In the genomic region with DNA sequence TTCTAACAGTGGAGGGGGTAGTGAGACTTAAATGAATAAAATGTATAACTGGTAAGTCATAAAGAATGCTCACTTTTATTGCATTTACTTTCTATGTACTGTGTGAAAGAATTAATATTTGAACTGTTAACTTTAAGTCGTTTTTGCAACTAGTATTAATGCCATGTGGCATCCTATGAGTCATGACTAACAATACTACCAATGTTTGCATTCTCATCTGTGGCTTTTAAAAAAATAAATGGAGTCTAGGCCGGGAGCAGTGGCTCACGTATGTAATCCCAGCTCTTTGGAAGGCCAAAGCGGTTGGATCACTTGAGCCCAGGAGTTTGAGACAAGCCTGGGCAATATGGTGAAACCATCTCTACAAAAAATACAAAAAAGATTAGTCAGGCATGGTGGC, we compare ENCODE assay signal across 17 cellular contexts. TPM values are rescaled to one million over a fixed set of nuclear protein-coding genes. Genes with fewer than 3 reads are reported as not detected.
DNase-seq lines count a peak whose midpoint lies in the region; TF ChIP-seq lines count a peak whose summit lies in the region.
"Had no signal": no experiment of that assay in that cellular context is flagged by ENCODE, and none has a peak within 500 bp of the region (broad histone marks: within the 10 kb centered on the region; RNA-seq: fewer than 3 reads in every experiment).

No MANE protein-coding gene starts in this region.

- in situ Hi-C loops in astrocyte of the cerebellum (cut with HindIII; ENCODE audit: low sequenced_read_pairs), result no loop called here

- no peak for TF ChIP-seq EP300 in sigmoid colon (IDR thresholded peaks at IDR 0.05)

- H3K27me3 ChIP-seq in Caco-2 (replicated peaks; ENCODE audit: control insufficient read depth, insufficient read depth, low read length) (no peaks in the 10 kb centered on the region), sigmoid colon (no peaks in the 10 kb centered on the region)
- H3K27me3 ChIP-seq: neural progenitor cell had no signal

- POLR2A ChIA-PET in Caco-2 (lab: Charles Lee), result no interaction called here

- no peaks in the 10 kb centered on the region for H3K27me3 Mint-ChIP-seq in Caco-2 (ENCODE audit: insufficient read depth, unreplicated experiment)
- H3K27me3 Mint-ChIP-seq: memory B cell had no signal

- peaks cover 6% of the 10 kb centered on the region for H3K36me3 Mint-ChIP-seq in Caco-2 (ENCODE audit: insufficient read depth, unreplicated experiment)

- no peaks in the 10 kb centered on the region for H3K9me3 Mint-ChIP-seq in Caco-2 (ENCODE audit: unreplicated experiment)
- H3K9me3 Mint-ChIP-seq: memory B cell, neural progenitor cell had no signal

- 73 to 84% methylated on average over 4 of the region's 4 CpGs for WGBS in sigmoid colon, 2 donors

- H3K4me3 Mint-ChIP-seq in Caco-2 (ENCODE audit: unreplicated experiment), result no peak overlapping the region
- H3K4me3 Mint-ChIP-seq: memory B cell, neural progenitor cell had no signal

- H3K36me3 ChIP-seq in Caco-2 (ENCODE audit: control insufficient read depth, insufficient read depth, low read length) (no peaks in the 10 kb centered on the region), sigmoid colon (peaks cover 0 to 19% (median 3%) of the 10 kb centered on the region in 4 donors)
- H3K36me3 ChIP-seq: neural progenitor cell had no signal

- H3K4me3 ChIP-seq in astrocyte of the cerebellum (ENCODE audit: low read depth, low read length) (no peak overlapping the region), foreskin fibroblast (ENCODE audit: low read depth in 1 of 2, low read length in 2 of 2) (no peak overlapping the region), Caco-2 (ENCODE audit: low read depth, low read length) (no peak overlapping the region), sigmoid colon (no peak overlapping the region)
- H3K4me3 ChIP-seq: neural progenitor cell had no signal

- no peak overlapping the region for H3K27ac Mint-ChIP-seq in Caco-2 (ENCODE audit: unreplicated experiment)
- H3K27ac Mint-ChIP-seq: memory B cell, neural progenitor cell had no signal

- DNase-seq in A172 (ENCODE audit: low spot score) (peak; percentile 40), HS-5 (ENCODE audit: low read depth) (peak; percentile 69), astrocyte of the cerebellum (ENCODE audit: low read depth) (peak; percentile 29), foreskin fibroblast (peak; percentile 74 to 81), Caco-2 (no peak), sigmoid colon (no peak), NCI-H1417 (lab: John Stamatoyannopoulos, UW) (no peak), NCI-H1105 treated with DMSO at 0.1 percent for 48 hours (lab: John Stamatoyannopoulos, UW) (no peak)
- DNase-seq: activated effector memory CD4-positive, alpha-beta T cell treated with Interleukin-2 at 50 U/mL for 16 hours; Kasumi-1; NCI-H2081 treated with DMSO at 0.1 percent for 48 hours; SHP77 treated with DMSO at 0.1 percent for 48 hours; stimulated activated naive CD8-positive, alpha-beta T cell treated with anti-CD3 and anti-CD28 coated beads, Interleukin-15, Interleukin-2, amounts not matched to agents 100 U/mL and 50 U/mL, for 24 hours had no signal

- H3K27ac ChIP-seq in sigmoid colon, result no peak overlapping the region
- H3K27ac ChIP-seq: neural progenitor cell had no signal

- H3K9me3 ChIP-seq in Caco-2, result no peaks in the 10 kb centered on the region
- H3K9me3 ChIP-seq in sigmoid colon, result no peaks in the 10 kb centered on the region

- H3K4me1 ChIP-seq in Caco-2 (no peaks in the 10 kb centered on the region), sigmoid colon (no peaks in the 10 kb centered on the region)

- no TSS peak for BruUV-seq in Caco-2 (replicated peaks; lab: Mats Ljungman, UMichigan)

- H3K4me1 Mint-ChIP-seq in Caco-2 (ENCODE audit: low read depth, unreplicated experiment), result no peaks in the 10 kb centered on the region
- H3K4me1 Mint-ChIP-seq: memory B cell, neural progenitor cell had no signal

- TF ChIP-seq POLR2A in sigmoid colon (IDR thresholded peaks at IDR 0.05), result no peak

- CTCF ChIA-PET in Caco-2 (lab: Charles Lee), result no interaction called here

- TF ChIP-seq CTCF in astrocyte of the cerebellum (IDR thresholded peaks at IDR 0.05; ENCODE audit: low read depth, low read length, missing control alignments), result no peak
- TF ChIP-seq CTCF in foreskin fibroblast (IDR thresholded peaks at IDR 0.05; ENCODE audit: low read depth, low read length), result no peak
- TF ChIP-seq CTCF in Caco-2 (IDR thresholded peaks at IDR 0.05; ENCODE audit: insufficient read depth in 1 of 2, low read depth in 1 of 2, low read length in 1 of 2, severe bottlenecking in 1 of 2, unreplicated experiment in 1 of 2), result no peak
- TF ChIP-seq CTCF in sigmoid colon (IDR thresholded peaks at IDR 0.05), result no peak

- intact Hi-C loops in Caco-2 (cut with micrococcal nuclease; ENCODE audit: unreplicated experiment) (no loop called here), sigmoid colon (cut with DNase I) (no loop called here)

RNA-seq across cellular contexts. Expression of gene C3orf49, which starts 5.2 kb away (rescaled TPM):
- total RNA-seq in A172 (2014; rRNA removed; shearing (Covaris generic)), result not detected in 2 replicates
- total RNA-seq in Caco-2 (2022) (not detected in 2 replicates), sigmoid colon (not detected)
- polyA plus RNA-seq in sigmoid colon, result not detected
- total RNA-seq: cardiac septum, sciatic nerve had no signal

RNA-seq across cellular contexts. Expression of gene THOC7, which starts 39.3 kb away (rescaled TPM):
- 104 and 130 TPM in 2 replicates for total RNA-seq in A172 (2014; rRNA removed; shearing (Covaris generic))
- total RNA-seq in Caco-2 (2022) (68.4 and 78.3 TPM in 2 replicates), sigmoid colon (100 to 1,000 TPM in 3 of 4 donors, 10 to 100 TPM in 1; 76.6 to 129 (median 115) TPM)
- 100 to 1,000 TPM in 2 of 3 donors, 10 to 100 TPM in 1; 59.7 to 113 (median 109) TPM for polyA plus RNA-seq in sigmoid colon

RNA-seq across cellular contexts. Expression of gene ATXN7, which starts 39.4 kb away (rescaled TPM):
- total RNA-seq in A172 (2014; rRNA removed; shearing (Covaris generic)), result 7.4 and 7.7 TPM in 2 replicates
- total RNA-seq in Caco-2 (2022), result 22.5 and 22.8 TPM in 2 replicates
- 10 to 100 TPM; 17.8 to 32.7 (median 27.3) TPM for total RNA-seq in sigmoid colon
- polyA plus RNA-seq in sigmoid colon, result 10 to 100 TPM in 1 of 3 donors, 1 to 10 TPM in 2; 2.1 to 12.7 (median 4.8) TPM

Comparison
In these comparisons a context has a peak if more than half of its experiments do, and no peak if none do; other contexts are left out.
1. DNase-seq: peak in A172 (single experiment), HS-5 (single experiment), astrocyte of the cerebellum (single experiment) and foreskin fibroblast (2 of 2); none in Caco-2 (0 of 2), sigmoid colon (single experiment), NCI-H1417 (0 of 3) and NCI-H1105 treated with DMSO at 0.1 percent for 48 hours (single experiment).